In the genomic region with DNA sequence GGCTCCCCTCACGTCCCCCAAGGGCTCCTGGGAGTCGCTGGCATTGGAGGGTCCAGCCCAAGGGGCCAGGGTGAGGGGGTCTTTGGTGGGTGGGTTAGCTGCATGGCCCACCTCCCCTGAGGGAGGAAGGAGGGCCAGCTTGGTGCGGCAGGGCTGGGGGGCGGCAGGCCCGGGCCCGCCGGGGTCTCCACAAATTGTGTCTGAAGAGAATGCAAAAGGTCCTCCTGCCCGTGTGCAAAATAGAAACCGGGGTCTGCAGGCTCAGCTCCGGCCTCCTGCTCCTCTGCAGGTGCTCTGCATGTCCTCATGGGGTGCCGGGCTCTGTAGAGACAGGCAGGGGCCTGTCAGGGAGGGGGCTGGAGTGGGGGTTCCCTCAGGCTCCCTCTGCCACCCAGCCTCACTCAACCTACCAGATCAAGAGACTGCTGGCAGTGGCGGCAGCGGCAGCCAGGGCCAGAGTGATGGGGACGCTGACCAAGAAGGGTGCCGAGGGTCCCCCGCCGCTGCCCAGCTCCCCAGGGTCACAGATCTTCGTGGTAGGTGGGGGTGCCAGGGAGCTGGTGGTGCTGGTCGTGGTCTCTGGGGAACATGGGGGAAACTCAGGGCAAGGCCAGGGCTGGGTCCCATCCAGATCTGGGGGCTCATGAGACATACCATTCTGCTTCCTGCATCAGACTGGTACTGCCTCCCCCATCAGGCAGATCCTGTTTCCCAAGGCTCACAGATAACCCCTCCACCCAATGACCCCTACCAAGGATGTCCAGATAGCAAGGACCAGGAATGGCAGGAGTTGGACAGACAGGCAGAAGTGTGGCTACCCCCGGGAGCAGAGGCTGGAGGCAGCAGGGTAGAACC, we compare ENCODE assay signal across 15 cellular contexts. TPM values are rescaled to one million over a fixed set of nuclear protein-coding genes. Genes with fewer than 3 reads are reported as not detected.
"Had no signal": no experiment of that assay in that cellular context is flagged by ENCODE, and none has a peak within 500 bp of the region (broad histone marks: within the 10 kb centered on the region; RNA-seq: fewer than 3 reads in every experiment).

No MANE protein-coding gene starts in this region.

- H3K36me3 ChIP-seq: prostate gland, WERI-Rb-1 had no signal

- H3K27ac ChIP-seq: foreskin keratinocyte, prostate gland, WERI-Rb-1 had no signal

- DNase-seq: activated CD4-positive, alpha-beta memory T cell treated with anti-CD3 and anti-CD28 coated beads for 36 hours; activated T-cell treated with anti-CD3 and anti-CD28 coated beads, Interleukin-2, amount 50 U/mL, for 72 hours; anterior cingulate cortex; cerebellar nuclear complex; effector memory CD4-positive, alpha-beta T cell; foreskin keratinocyte; glutamatergic neuron; mammary epithelial cell; naive B cell; T-helper 17 cell; WERI-Rb-1 had no signal

- ATAC-seq: activated T-cell treated with anti-CD3 and anti-CD28 coated beads, Interleukin-2, amount 50 U/mL, for 72 hours; foreskin keratinocyte; stimulated activated naive CD8-positive, alpha-beta T cell treated with anti-CD3 and anti-CD28 coated beads, Interleukin-15, amount 100 ng/mL, for 72 hours; T-helper 17 cell had no signal

- H3K4me1 ChIP-seq: foreskin keratinocyte, prostate gland had no signal

- H3K4me3 ChIP-seq: prostate gland, smooth muscle cell had no signal

- H3K9me3 ChIP-seq: prostate gland had no signal

RNA-seq across cellular contexts. Expression of gene ENHO, which starts 29.2 kb away (rescaled TPM):
- total RNA-seq: foreskin keratinocyte, smooth muscle cell had no signal

RNA-seq across cellular contexts. Expression of gene CNTFR, which starts 37.5 kb away (rescaled TPM):
- total RNA-seq: activated CD4-positive, alpha-beta memory T cell treated with anti-CD3 and anti-CD28 coated beads for 36 hours; activated T-cell treated with anti-CD3 and anti-CD28 coated beads, Interleukin-2, amount 50 U/mL, for 72 hours; foreskin keratinocyte; mammary epithelial cell; mononuclear cell; T-helper 17 cell had no signal
